In genomic region chr9:3863114-3863528, GRCh38 we compare ENCODE assay signal across 9 cellular contexts.
A peak's percentile ranks its signal among the peaks of the same experiment; 100 is the strongest.
DNase-seq lines count a peak whose midpoint lies in the region; ATAC-seq, FAIRE-seq and TF ChIP-seq lines count a peak whose summit lies in the region.
"Had no signal": no experiment of that assay in that cellular context is flagged by ENCODE, and none has a peak within 500 bp of the region (broad histone marks: within the 10 kb centered on the region; RNA-seq: fewer than 3 reads in every experiment).

No MANE protein-coding gene starts in this region.

- H3K79me2 ChIP-seq in fibroblast of lung (ENCODE audit: control insufficient read depth, insufficient read depth, low read length) = no peaks in the 10 kb centered on the region

- H3K9ac ChIP-seq in fibroblast of lung (ENCODE audit: insufficient read depth, low read length) = no peak overlapping the region

- H2AFZ ChIP-seq in fibroblast of lung (ENCODE audit: low read length) = no peak overlapping the region

- TF ChIP-seq CTCF in fibroblast of lung (conservative IDR thresholded peaks at IDR 0.05 in 1 of 2, IDR thresholded peaks at IDR 0.05 in 1 of 2; ENCODE audit: low read depth in 1 of 2, low read length in 2 of 2) = no peak
- no peak for TF ChIP-seq CTCF in pancreas (IDR thresholded peaks at IDR 0.05)
- TF ChIP-seq CTCF in activated CD8-positive, alpha-beta T cell treated with anti-CD3 and anti-CD28 coated beads for 36 hours (IDR thresholded peaks at IDR 0.05) = no peak

- H3K4me1 Mint-ChIP-seq in activated CD8-positive, alpha-beta T cell treated with anti-CD3 and anti-CD28 coated beads for 36 hours (ENCODE audit: low read depth) = no peaks in the 10 kb centered on the region
- H3K4me1 Mint-ChIP-seq in activated CD4-positive, alpha-beta T cell treated with anti-CD3 and anti-CD28 coated beads, Interleukin-2, amount 10 ng/mL, durations not matched to agents 24 days and 14 days = peaks cover 3% of the 10 kb centered on the region

- H3K4me2 ChIP-seq in fibroblast of lung (ENCODE audit: extremely low read depth, insufficient read depth, low read length) = peak overlapping the region; percentile 63

- 33 to 44% methylated on average over 5 of the region's 5 CpGs for WGBS in pancreas, 2 donors

- H3K4me3 ChIP-seq in fibroblast of lung (replicated peaks in 1 of 4; ENCODE audit: control extremely low read depth in 1 of 4, insufficient read depth in 1 of 4, low read depth in 3 of 4, low read length in 4 of 4) (peak overlapping the region in 1 of 4 experiments; percentile 32), pancreas (no peak overlapping the region)

- H3K27ac ChIP-seq in fibroblast of lung (ENCODE audit: insufficient read depth, low read length) (peak overlapping the region; percentile 58), pancreas (peak overlapping the region in 2 of 4 donors; percentile 17 to 48)

- no peaks in the 10 kb centered on the region for H3K36me3 ChIP-seq in fibroblast of lung (ENCODE audit: control insufficient read depth, insufficient read depth, low read length)
- H3K36me3 ChIP-seq in pancreas = no peaks in the 10 kb centered on the region

- ATAC-seq in pancreas = peak in 3 of 4 donors; percentile 54 to 69 (median 62)
- no peak for ATAC-seq in activated CD8-positive, alpha-beta T cell treated with anti-CD3 and anti-CD28 coated beads for 36 hours

- no peaks in the 10 kb centered on the region for H3K9me3 Mint-ChIP-seq in activated CD8-positive, alpha-beta T cell treated with anti-CD3 and anti-CD28 coated beads for 36 hours
- H3K9me3 Mint-ChIP-seq in activated CD4-positive, alpha-beta T cell treated with anti-CD3 and anti-CD28 coated beads, Interleukin-2, amount 10 ng/mL, durations not matched to agents 24 days and 14 days = no peaks in the 10 kb centered on the region

- intact Hi-C loops in pancreas (cut with DNase I) = no loop called here
- intact Hi-C loops in activated CD8-positive, alpha-beta T cell treated with anti-CD3 and anti-CD28 coated beads for 36 hours (cut with micrococcal nuclease) = loop anchor here (10.0 kb wide), 1 partner anchor 58 kb away; no protein-coding TSS in a partner anchor
- intact Hi-C loops in activated CD4-positive, alpha-beta T cell treated with anti-CD3 and anti-CD28 coated beads, Interleukin-2, amount 10 ng/mL, durations not matched to agents 24 days and 14 days (cut with micrococcal nuclease) = no loop called here

- H3K4me3 Mint-ChIP-seq in activated CD8-positive, alpha-beta T cell treated with anti-CD3 and anti-CD28 coated beads for 36 hours = no peak overlapping the region
- no peak overlapping the region for H3K4me3 Mint-ChIP-seq in activated CD4-positive, alpha-beta T cell treated with anti-CD3 and anti-CD28 coated beads, Interleukin-2, amount 10 ng/mL, durations not matched to agents 24 days and 14 days

- H4K20me1 ChIP-seq in fibroblast of lung (ENCODE audit: control insufficient read depth, extremely low read depth, insufficient read depth, low read length) = no peaks in the 10 kb centered on the region

- CTCF ChIA-PET in activated CD8-positive, alpha-beta T cell treated with anti-CD3 and anti-CD28 coated beads for 36 hours (lab: Charles Lee) = no interaction called here

- H3K9me3 ChIP-seq in fibroblast of lung (ENCODE audit: control insufficient read depth, insufficient read depth, low read depth, low read length) (no peaks in the 10 kb centered on the region), pancreas (no peaks in the 10 kb centered on the region)

- POLR2A ChIA-PET in activated CD8-positive, alpha-beta T cell treated with anti-CD3 and anti-CD28 coated beads for 36 hours (lab: Charles Lee) = no interaction called here

- peak; percentile 98 for FAIRE-seq in RCC 7860 (lab: Jason Lieb, UNC)
- no peak for FAIRE-seq in pancreas (lab: Jason Lieb, UNC)

- DNase-seq in COLO829 (ENCODE audit: low spot score) = peak; percentile 83
- DNase-seq in RCC 7860 (ENCODE audit: low spot score) = peak; percentile 95
- peak; percentile 61 to 95 for DNase-seq in fibroblast of lung (ENCODE audit: low read depth in 2 of 2)
- DNase-seq in pancreas = no peak
- no peak for DNase-seq in stimulated activated CD4-positive, alpha-beta T cell treated with anti-CD3 and anti-CD28 coated beads, Interleukin-2, amount 100 ng/mL, for 48 hours
- DNase-seq in activated CD8-positive, alpha-beta T cell treated with anti-CD3 and anti-CD28 coated beads for 36 hours = no peak
- no peak for DNase-seq in activated CD4-positive, alpha-beta T cell treated with anti-CD3 and anti-CD28 coated beads, Interleukin-2, amount 10 ng/mL, durations not matched to agents 24 days and 14 days
- no peak for DNase-seq in NCI-H2029 treated with DMSO at 0.1 percent for 48 hours (lab: John Stamatoyannopoulos, UW)
- DNase-seq: T-helper 9 cell had no signal

- no peak overlapping the region for H3K27ac Mint-ChIP-seq in activated CD8-positive, alpha-beta T cell treated with anti-CD3 and anti-CD28 coated beads for 36 hours
- H3K27ac Mint-ChIP-seq in activated CD4-positive, alpha-beta T cell treated with anti-CD3 and anti-CD28 coated beads, Interleukin-2, amount 10 ng/mL, durations not matched to agents 24 days and 14 days = no peak overlapping the region

- peaks cover 12% of the 10 kb centered on the region for H3K27me3 Mint-ChIP-seq in activated CD8-positive, alpha-beta T cell treated with anti-CD3 and anti-CD28 coated beads for 36 hours
- no peaks in the 10 kb centered on the region for H3K27me3 Mint-ChIP-seq in activated CD4-positive, alpha-beta T cell treated with anti-CD3 and anti-CD28 coated beads, Interleukin-2, amount 10 ng/mL, durations not matched to agents 24 days and 14 days

- no peaks in the 10 kb centered on the region for H3K36me3 Mint-ChIP-seq in activated CD8-positive, alpha-beta T cell treated with anti-CD3 and anti-CD28 coated beads for 36 hours (ENCODE audit: low read depth)
- no peaks in the 10 kb centered on the region for H3K36me3 Mint-ChIP-seq in activated CD4-positive, alpha-beta T cell treated with anti-CD3 and anti-CD28 coated beads, Interleukin-2, amount 10 ng/mL, durations not matched to agents 24 days and 14 days (ENCODE audit: low read depth)

- H3K27me3 ChIP-seq in fibroblast of lung (ENCODE audit: control insufficient read depth, insufficient read depth, low read length) = no peaks in the 10 kb centered on the region
- no peaks in the 10 kb centered on the region for H3K27me3 ChIP-seq in pancreas

- H3K4me1 ChIP-seq in fibroblast of lung (ENCODE audit: control insufficient read depth, extremely low read depth, insufficient read depth, low read length) (peaks cover 4% of the 10 kb centered on the region), pancreas (no peaks in the 10 kb centered on the region)

Comparison
In these comparisons a context has a peak if more than half of its experiments do, and no peak if none do; other contexts are left out.
1. DNase-seq: peak in COLO829 (single experiment), RCC 7860 (single experiment) and fibroblast of lung (2 of 2); none in pancreas (0 of 6), stimulated activated CD4-positive, alpha-beta T cell treated with anti-CD3 and anti-CD28 coated beads, Interleukin-2, amount 100 ng/mL, for 48 hours (0 of 2), activated CD8-positive, alpha-beta T cell treated with anti-CD3 and anti-CD28 coated beads for 36 hours (single experiment), activated CD4-positive, alpha-beta T cell treated with anti-CD3 and anti-CD28 coated beads, Interleukin-2, amount 10 ng/mL, durations not matched to agents 24 days and 14 days (single experiment) and NCI-H2029 treated with DMSO at 0.1 percent for 48 hours (single experiment).